ENCODE assay signal across 9 cellular contexts in genomic region chr10:117217196-117217761, GRCh38. TPM values are rescaled to one million over a fixed set of nuclear protein-coding genes. Genes with fewer than 3 reads are reported as not detected.
DNase-seq lines count a peak whose midpoint lies in the region; ATAC-seq and TF ChIP-seq lines count a peak whose summit lies in the region.
"Had no signal": no experiment of that assay in that cellular context is flagged by ENCODE, and none has a peak within 500 bp of the region (broad histone marks: within the 10 kb centered on the region; RNA-seq: fewer than 3 reads in every experiment).

No MANE protein-coding gene starts in this region.

- H3K36me3 ChIP-seq in BJ (ENCODE audit: control insufficient read depth, insufficient read depth, low read length), result no peaks in the 10 kb centered on the region
- no peaks in the 10 kb centered on the region for H3K36me3 ChIP-seq in HUES64 (ENCODE audit: insufficient read depth, low read length)
- no peaks in the 10 kb centered on the region for H3K36me3 ChIP-seq in iPS-18a (ENCODE audit: control insufficient read depth, low read depth, low read length)

- H3K27ac ChIP-seq in HUES64 (ENCODE audit: low read depth, low read length) (no peak overlapping the region), iPS-18a (ENCODE audit: low read length) (no peak overlapping the region)

- WGBS in HUES64, result 24% methylated on average over 22 of the region's 22 CpGs

- CTCF ChIA-PET in BJ (lab: Yijun Ruan, JAX), result interaction anchor here (0.5 to 6.2 kb wide), 57 partner anchors 9 to 1271 kb away, joined by 3 to 124 read pairs (median 5); partner anchors contain the start of gene SLC18A2

- H3K9me3 Mint-ChIP-seq in activated T-helper 2 cell treated with anti-CD3 and anti-CD28 coated beads, Interferon-gamma antibody, Interleukin-2, Interleukin-4, amounts not matched to agents 10 μg/mL and 5 μg/mL and 100 μg/mL, durations not matched to agents 14 hours and 24 hours and 36 hours, result peaks cover 1% of the 10 kb centered on the region

- H3K27me3 Mint-ChIP-seq in activated T-helper 2 cell treated with anti-CD3 and anti-CD28 coated beads, Interferon-gamma antibody, Interleukin-2, Interleukin-4, amounts not matched to agents 10 μg/mL and 5 μg/mL and 100 μg/mL, durations not matched to agents 14 hours and 24 hours and 36 hours (ENCODE audit: low read depth), result peaks cover 25% of the 10 kb centered on the region

- H3K36me3 Mint-ChIP-seq in activated T-helper 2 cell treated with anti-CD3 and anti-CD28 coated beads, Interferon-gamma antibody, Interleukin-2, Interleukin-4, amounts not matched to agents 10 μg/mL and 5 μg/mL and 100 μg/mL, durations not matched to agents 14 hours and 24 hours and 36 hours (ENCODE audit: low read depth), result no peaks in the 10 kb centered on the region

- POLR2A ChIA-PET in BJ (lab: Charles Lee), result interaction anchor here (0.6 kb wide), 1 partner anchor 13 kb away, joined by 7 read pairs; no protein-coding TSS in a partner anchor

- peaks cover 4% of the 10 kb centered on the region for H3K4me1 Mint-ChIP-seq in activated T-helper 2 cell treated with anti-CD3 and anti-CD28 coated beads, Interferon-gamma antibody, Interleukin-2, Interleukin-4, amounts not matched to agents 10 μg/mL and 5 μg/mL and 100 μg/mL, durations not matched to agents 14 hours and 24 hours and 36 hours (ENCODE audit: low read depth)

- H3K9ac ChIP-seq in HUES64 (ENCODE audit: low read depth, low read length) (peak overlapping the region; percentile 37; the same call in 1 of the 2 replicates), iPS-18a (ENCODE audit: low read length) (peak overlapping the region; percentile 21)

- no peak overlapping the region for H3K27ac Mint-ChIP-seq in activated T-helper 2 cell treated with anti-CD3 and anti-CD28 coated beads, Interferon-gamma antibody, Interleukin-2, Interleukin-4, amounts not matched to agents 10 μg/mL and 5 μg/mL and 100 μg/mL, durations not matched to agents 14 hours and 24 hours and 36 hours

- H3K4me3 ChIP-seq in BJ (ENCODE audit: low read depth, low read length), result peak overlapping the region; percentile 55
- peak overlapping the region; percentile 69 for H3K4me3 ChIP-seq in HUES64 (ENCODE audit: low read length)
- peak overlapping the region; percentile 65 for H3K4me3 ChIP-seq in iPS-18a (ENCODE audit: low read length)

- no peaks in the 10 kb centered on the region; the same call in 1 of the 2 replicates for H3K4me1 ChIP-seq in HUES64 (ENCODE audit: insufficient read depth, low read length)
- H3K4me1 ChIP-seq in iPS-18a (ENCODE audit: control insufficient read depth, low read depth, low read length), result peaks cover 4% of the 10 kb centered on the region

- H3K4me3 Mint-ChIP-seq in activated T-helper 2 cell treated with anti-CD3 and anti-CD28 coated beads, Interferon-gamma antibody, Interleukin-2, Interleukin-4, amounts not matched to agents 10 μg/mL and 5 μg/mL and 100 μg/mL, durations not matched to agents 14 hours and 24 hours and 36 hours (ENCODE audit: low read depth), result peak overlapping the region; percentile 75

- peak; percentile 11 for ATAC-seq in GM19372 (IDR thresholded peaks at IDR 0.05; ENCODE audit: low read depth, unreplicated experiment)

- DNase-seq in BJ (ENCODE audit: low read depth), result no peak
- peak; percentile 10 for DNase-seq in activated T-helper 2 cell treated with anti-CD3 and anti-CD28 coated beads, Interferon-gamma antibody, Interleukin-2, Interleukin-4, amounts not matched to agents 10 μg/mL and 5 μg/mL and 100 μg/mL, durations not matched to agents 14 hours and 24 hours and 36 hours (ENCODE audit: low spot score)
- peak; percentile 12 for DNase-seq in stimulated activated CD4-positive, alpha-beta T cell treated with anti-CD3 and anti-CD28 coated beads, Interleukin-4, amount 100 ng/mL, for 24 hours
- DNase-seq in hepatic stellate cell (ENCODE audit: low spot score), result no peak
- DNase-seq in SKM-1 treated with dmso at 0.1 percent for 144 hours (lab: John Stamatoyannopoulos, UW; ENCODE audit: unreplicated experiment), result no peak

- TF ChIP-seq CTCF in BJ (IDR thresholded peaks at IDR 0.05; ENCODE audit: insufficient read depth, low read depth, low read length), result no peak

- intact Hi-C loops in activated T-helper 2 cell treated with anti-CD3 and anti-CD28 coated beads, Interferon-gamma antibody, Interleukin-2, Interleukin-4, amounts not matched to agents 10 μg/mL and 5 μg/mL and 100 μg/mL, durations not matched to agents 14 hours and 24 hours and 36 hours (cut with micrococcal nuclease), result no loop called here

- H3K9me3 ChIP-seq in HUES64 (ENCODE audit: insufficient read depth, low read depth, low read length) (0 out of 2 replicates have a peak, but pooled peaks cover 3% of the 10 kb centered on the region), iPS-18a (ENCODE audit: control insufficient read depth, low read depth, low read length) (no peaks in the 10 kb centered on the region)

- peaks cover 6% of the 10 kb centered on the region for H3K27me3 ChIP-seq in BJ (ENCODE audit: control insufficient read depth, insufficient read depth, low read length)
- H3K27me3 ChIP-seq in HUES64 (ENCODE audit: insufficient read depth, low read length), result peaks cover 50% of the 10 kb centered on the region
- peaks cover 42% of the 10 kb centered on the region for H3K27me3 ChIP-seq in iPS-18a (ENCODE audit: control insufficient read depth, insufficient read depth, low read length)

RNA-seq across cellular contexts. Expression of gene KCNK18, which starts 20.0 kb away (rescaled TPM):
- not detected in 2 replicates for polyA plus RNA-seq in BJ (2011; rRNA removed)
- not detected in 2 replicates for polyA minus RNA-seq in BJ (2011; rRNA and poly(A)+ RNA removed)
- polyA plus RNA-seq in HUES64 (2013, experiment 1 of 2), result not detected
- polyA plus RNA-seq in HUES64 (2013, experiment 2 of 2), result not detected
- total RNA-seq in activated T-helper 2 cell treated with anti-CD3 and anti-CD28 coated beads, Interferon-gamma antibody, Interleukin-2, Interleukin-4, amounts not matched to agents 10 μg/mL and 5 μg/mL and 100 μg/mL, durations not matched to agents 14 hours and 24 hours and 36 hours, result not detected in 2 replicates
- total RNA-seq: renal cortical epithelial cell had no signal

RNA-seq across cellular contexts. Expression of gene SLC18A2, which starts 23.6 kb away (rescaled TPM):
- polyA plus RNA-seq in BJ (2011; rRNA removed), result not detected in 2 replicates
- polyA minus RNA-seq in BJ (2011; rRNA and poly(A)+ RNA removed), result not detected in 2 replicates
- polyA plus RNA-seq in HUES64 (2013, experiment 1 of 2), result 1.3 TPM
- 2.0 TPM for polyA plus RNA-seq in HUES64 (2013, experiment 2 of 2)
- not detected in 2 replicates for total RNA-seq in activated T-helper 2 cell treated with anti-CD3 and anti-CD28 coated beads, Interferon-gamma antibody, Interleukin-2, Interleukin-4, amounts not matched to agents 10 μg/mL and 5 μg/mL and 100 μg/mL, durations not matched to agents 14 hours and 24 hours and 36 hours

Comparison
In these comparisons a context has a peak if more than half of its experiments do, and no peak if none do; other contexts are left out.
1. DNase-seq: peak in activated T-helper 2 cell treated with anti-CD3 and anti-CD28 coated beads, Interferon-gamma antibody, Interleukin-2, Interleukin-4, amounts not matched to agents 10 μg/mL and 5 μg/mL and 100 μg/mL, durations not matched to agents 14 hours and 24 hours and 36 hours (single experiment) and stimulated activated CD4-positive, alpha-beta T cell treated with anti-CD3 and anti-CD28 coated beads, Interleukin-4, amount 100 ng/mL, for 24 hours (single experiment); none in BJ (single experiment), hepatic stellate cell (single experiment) and SKM-1 treated with dmso at 0.1 percent for 144 hours (single experiment).
2. Peak in every context shown above with its lines, with median percentiles within 50 percentile points of each other: H3K4me3 ChIP-seq.